In the genomic region with DNA sequence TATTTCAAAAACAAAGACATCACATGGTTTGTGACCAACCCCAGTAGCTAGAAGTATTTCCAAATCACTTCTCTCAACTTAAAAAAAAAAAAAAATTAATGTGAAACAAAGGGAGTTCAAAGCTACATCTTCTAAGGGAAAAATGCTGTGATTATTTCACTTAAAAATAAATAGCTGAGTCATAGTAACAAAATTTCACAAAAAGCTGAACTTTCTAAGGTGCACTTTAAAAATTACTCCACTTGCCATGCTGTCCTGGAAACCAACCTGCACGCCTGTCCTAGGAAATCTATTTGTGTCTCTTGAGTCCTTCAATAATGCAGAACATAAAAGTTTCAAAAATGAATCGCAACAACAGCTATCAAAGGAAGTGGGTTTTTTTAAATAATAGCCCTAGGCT, we compare ENCODE assay signal across 8 cellular contexts. TPM values are rescaled to one million over a fixed set of nuclear protein-coding genes. Genes with fewer than 3 reads are reported as not detected.
DNase-seq lines count a peak whose midpoint lies in the region; ATAC-seq and TF ChIP-seq lines count a peak whose summit lies in the region.

No MANE protein-coding gene starts in this region.

- no peaks in the 10 kb centered on the region for H3K9me3 ChIP-seq in upper lobe of left lung

- WGBS in upper lobe of left lung, 2 donors, result 35 to 37% methylated on average over 2 of the region's 2 CpGs
- WGBS in lower leg skin, 2 donors, result 13 to 18% methylated on average over 2 of the region's 2 CpGs

- no peaks in the 10 kb centered on the region for H3K27me3 Mint-ChIP-seq in activated naive CD4-positive, alpha-beta T cell treated with anti-CD3 and anti-CD28 coated beads, Interleukin-2, amount 10 ng/mL, durations not matched to agents 7 days and 5 days

- no peaks in the 10 kb centered on the region for H3K36me3 ChIP-seq in upper lobe of left lung

- H3K4me3 Mint-ChIP-seq in activated naive CD4-positive, alpha-beta T cell treated with anti-CD3 and anti-CD28 coated beads, Interleukin-2, amount 10 ng/mL, durations not matched to agents 7 days and 5 days, result peak overlapping the region; percentile 97

- H3K4me1 ChIP-seq in upper lobe of left lung, result peaks cover 22 to 39% (median 27%) of the 10 kb centered on the region in 4 donors

- H3K27me3 ChIP-seq in upper lobe of left lung, result no peaks in the 10 kb centered on the region

- no peak for TF ChIP-seq POLR2A in upper lobe of left lung (IDR thresholded peaks at IDR 0.05)
- no peak for TF ChIP-seq POLR2A in lower leg skin (IDR thresholded peaks at IDR 0.05)

- no peak for TF ChIP-seq EP300 in upper lobe of left lung (IDR thresholded peaks at IDR 0.05)

- H3K36me3 Mint-ChIP-seq in activated naive CD4-positive, alpha-beta T cell treated with anti-CD3 and anti-CD28 coated beads, Interleukin-2, amount 10 ng/mL, durations not matched to agents 7 days and 5 days, result peaks cover 13% of the 10 kb centered on the region

- in situ Hi-C loops in astrocyte of the spinal cord (cut with HindIII; ENCODE audit: low sequenced_read_pairs), result no loop called here

- intact Hi-C loops in lower leg skin (cut with DNase I; ENCODE audit: low total_unique reads), result no loop called here

- DNase-seq in activated naive CD4-positive, alpha-beta T cell treated with anti-CD3 and anti-CD28 coated beads, Interleukin-2, amount 10 ng/mL, durations not matched to agents 7 days and 5 days, result no peak
- no peak for DNase-seq in activated naive CD4-positive, alpha-beta T cell treated with Interleukin-2 at 50 U/mL for 16 hours
- DNase-seq in astrocyte of the spinal cord (ENCODE audit: low read depth, low spot score) (peak; percentile 9), medulla oblongata (ENCODE audit: extremely low spot score) (peak; percentile 10), upper lobe of left lung (no peak), mucosa of gallbladder (ENCODE audit: low spot score) (no peak), hypothalamus (lab: John Stamatoyannopoulos, UW) (no peak), lower leg skin (ENCODE audit: low spot score in 2 of 2) (no peak)

- no peak for TF ChIP-seq CTCF in astrocyte of the spinal cord (IDR thresholded peaks at IDR 0.05; ENCODE audit: low read depth, low read length)
- no peak for TF ChIP-seq CTCF in upper lobe of left lung (IDR thresholded peaks at IDR 0.05)
- TF ChIP-seq CTCF in lower leg skin (IDR thresholded peaks at IDR 0.05), result no peak

- H3K27ac Mint-ChIP-seq in activated naive CD4-positive, alpha-beta T cell treated with anti-CD3 and anti-CD28 coated beads, Interleukin-2, amount 10 ng/mL, durations not matched to agents 7 days and 5 days, result peak overlapping the region; percentile 96

- peak overlapping the region; percentile 88 to 100 (median 98) for H3K27ac ChIP-seq in upper lobe of left lung

- peaks cover 43% of the 10 kb centered on the region for H3K4me1 Mint-ChIP-seq in activated naive CD4-positive, alpha-beta T cell treated with anti-CD3 and anti-CD28 coated beads, Interleukin-2, amount 10 ng/mL, durations not matched to agents 7 days and 5 days

- CTCF ChIA-PET in activated naive CD4-positive, alpha-beta T cell treated with anti-CD3 and anti-CD28 coated beads, Interleukin-2, amount 10 ng/mL, durations not matched to agents 7 days and 5 days (lab: Charles Lee), result no interaction called here

- ATAC-seq in upper lobe of left lung (ENCODE audit: low FRiP score in 2 of 2), result no peak

- H3K4me3 ChIP-seq in astrocyte of the spinal cord (ENCODE audit: low read depth, low read length) (peak overlapping the region; percentile 86), upper lobe of left lung (peak overlapping the region in 3 of 4 donors; percentile 70 to 91 (median 78)), lower leg skin (ENCODE audit: low read depth, poor library complexity, severe bottlenecking) (no peak overlapping the region)

- H3K9me3 Mint-ChIP-seq in activated naive CD4-positive, alpha-beta T cell treated with anti-CD3 and anti-CD28 coated beads, Interleukin-2, amount 10 ng/mL, durations not matched to agents 7 days and 5 days, result no peaks in the 10 kb centered on the region

RNA-seq across cellular contexts. Expression of a gene that starts 1.8 kb away (rescaled TPM):
- total RNA-seq in upper lobe of left lung (10 to 100 TPM; 30.6 to 75.2 (median 52.3) TPM), mucosa of gallbladder (47.0 TPM), lower leg skin (10 to 100 TPM; 52.9 to 62.0 (median 56.2) TPM)

Comparison
In these comparisons a context has a peak if more than half of its experiments do, and no peak if none do; other contexts are left out.
1. DNase-seq: peak in astrocyte of the spinal cord (single experiment) and medulla oblongata (single experiment); none in activated naive CD4-positive, alpha-beta T cell treated with anti-CD3 and anti-CD28 coated beads, Interleukin-2, amount 10 ng/mL, durations not matched to agents 7 days and 5 days (single experiment), activated naive CD4-positive, alpha-beta T cell treated with Interleukin-2 at 50 U/mL for 16 hours (single experiment), upper lobe of left lung (0 of 2), mucosa of gallbladder (single experiment), hypothalamus (0 of 51) and lower leg skin (0 of 2).